Comparison of ENCODE assay signal across 11 cellular contexts in genomic region chr9:15158019-15158418, GRCh38.
"Had no signal": no experiment of that assay in that cellular context is flagged by ENCODE, and none has a peak within 500 bp of the region (broad histone marks: within the 10 kb centered on the region; RNA-seq: fewer than 3 reads in every experiment).

No MANE protein-coding gene starts in this region.

- H3K27ac Mint-ChIP-seq: activated naive CD4-positive, alpha-beta T cell treated with anti-CD3 and anti-CD28 coated beads, Interleukin-2, amount 50 U/mL, for 24 hours; type B pancreatic cell had no signal

- H3K27ac ChIP-seq: breast epithelium had no signal

- H3K36me3 Mint-ChIP-seq: activated naive CD4-positive, alpha-beta T cell treated with anti-CD3 and anti-CD28 coated beads, Interleukin-2, amount 50 U/mL, for 24 hours; type B pancreatic cell had no signal

- H3K9me3 ChIP-seq: breast epithelium, right atrium auricular region had no signal

- H3K4me3 Mint-ChIP-seq: activated naive CD4-positive, alpha-beta T cell treated with anti-CD3 and anti-CD28 coated beads, Interleukin-2, amount 50 U/mL, for 24 hours; type B pancreatic cell had no signal

- ATAC-seq: activated CD4-positive, CD25-positive, alpha-beta regulatory T cell treated with anti-CD3 and anti-CD28 coated beads, Interleukin-2, amount 50 U/mL, for 24 hours; heart right ventricle had no signal

- H3K9me3 Mint-ChIP-seq: activated naive CD4-positive, alpha-beta T cell treated with anti-CD3 and anti-CD28 coated beads, Interleukin-2, amount 50 U/mL, for 24 hours; type B pancreatic cell had no signal

- H3K27me3 Mint-ChIP-seq: activated naive CD4-positive, alpha-beta T cell treated with anti-CD3 and anti-CD28 coated beads, Interleukin-2, amount 50 U/mL, for 24 hours had no signal

- DNase-seq: activated T-cell treated with anti-CD3 and anti-CD28 coated beads, Interleukin-2, amount 50 U/mL, for 1 hour; amygdala; heart right ventricle had no signal

- H3K4me1 Mint-ChIP-seq: activated naive CD4-positive, alpha-beta T cell treated with anti-CD3 and anti-CD28 coated beads, Interleukin-2, amount 50 U/mL, for 24 hours had no signal

- H3K36me3 ChIP-seq: breast epithelium, heart right ventricle, right atrium auricular region had no signal

- H3K4me3 ChIP-seq: breast epithelium, heart right ventricle, right atrium auricular region, smooth muscle cell had no signal

- FAIRE-seq: endothelial cell of umbilical vein, frontal cortex had no signal

- H3K27me3 ChIP-seq: breast epithelium, heart right ventricle, right atrium auricular region had no signal

- H3K4me2 ChIP-seq: smooth muscle cell had no signal
